9 cellular contexts compared by ENCODE assay signal in genomic region chr3:126971891-126972351, GRCh38. TPM values are rescaled to one million over a fixed set of nuclear protein-coding genes. Genes with fewer than 3 reads are reported as not detected.
A peak's percentile ranks its signal among the peaks of the same experiment; 100 is the strongest.
DNase-seq lines count a peak whose midpoint lies in the region; ATAC-seq, FAIRE-seq and TF ChIP-seq lines count a peak whose summit lies in the region.
"Had no signal": no experiment of that assay in that cellular context is flagged by ENCODE, and none has a peak within 500 bp of the region (broad histone marks: within the 10 kb centered on the region; RNA-seq: fewer than 3 reads in every experiment).

No MANE protein-coding gene starts in this region.

- H3K4me3 ChIP-seq in HepG2 (replicated peaks in 1 of 3; ENCODE audit: insufficient read depth in 1 of 3, low read depth in 2 of 3, low read length in 3 of 3) (peak overlapping the region in 1 of 3 experiments; percentile 33; a peak in 1 of 6 replicates), stomach (no peak overlapping the region)

- FAIRE-seq in HepG2 (lab: Jason Lieb, UNC): no peak

- H3K27me3 ChIP-seq in HepG2 (ENCODE audit: control insufficient read depth in 1 of 2, insufficient read depth in 2 of 2, low read length in 2 of 2) (peaks cover 1 to 6% of the 10 kb centered on the region in 2 experiments; a peak in 3 of 5 replicates), stomach (peaks cover 0 to 21% (median 0%) of the 10 kb centered on the region in 3 donors)

- no peaks in the 10 kb centered on the region for H3K79me2 ChIP-seq in HepG2 (ENCODE audit: insufficient read depth, low read length)

- in situ Hi-C loops in HepG2 (cut with HindIII; ENCODE audit: extremely low pct_ligation_motif_present, low pct_unique_long_range_greater_than_20kb): loop anchor here (10.0 kb wide), 1 partner anchor 297 kb away; no protein-coding TSS in a partner anchor

- ATAC-seq in HG02571 (IDR thresholded peaks at IDR 0.05; ENCODE audit: unreplicated experiment): peak; percentile 71
- ATAC-seq in HepG2: peak; percentile 25; the same call in 2 of the 3 replicates
- ATAC-seq in HG02870 (IDR thresholded peaks at IDR 0.05; ENCODE audit: unreplicated experiment): no peak
- no peak for ATAC-seq in HG03135 (IDR thresholded peaks at IDR 0.05; ENCODE audit: unreplicated experiment)

- no peak overlapping the region; the same call in 1 of the 2 replicates for H3K4me2 ChIP-seq in HepG2 (ENCODE audit: low read depth, low read length)

- intact Hi-C loops in HepG2 (cut with micrococcal nuclease; ENCODE audit: unreplicated experiment): no loop called here
- intact Hi-C loops in stomach (cut with DNase I; ENCODE audit: low total_unique reads): no loop called here

- no peak overlapping the region for H2AFZ ChIP-seq in HepG2 (ENCODE audit: low read length)

- no peak for TF ChIP-seq RAD21 in HepG2 (CRISPR knock-in tag; IDR thresholded peaks at IDR 0.05)

- H3K9ac ChIP-seq in HepG2 (ENCODE audit: insufficient read depth, low read depth, low read length): no peak overlapping the region

- peaks cover 7% of the 10 kb centered on the region for H3K9me3 ChIP-seq in HepG2 (ENCODE audit: low read length)
- H3K9me3 ChIP-seq in stomach: peaks cover 9 to 18% (median 13%) of the 10 kb centered on the region in 4 donors

- no peak for TF ChIP-seq POLR2A in HepG2 (IDR thresholded peaks at IDR 0.05; ENCODE audit: insufficient read depth in 1 of 2, low read depth in 2 of 2, low read length in 2 of 2)
- TF ChIP-seq POLR2A in stomach (IDR thresholded peaks at IDR 0.05): no peak

- POLR2A ChIA-PET in HepG2 (lab: Yijun Ruan, JAX): no interaction called here

- no peak for TF ChIP-seq EP300 in HepG2 (IDR thresholded peaks at IDR 0.05; ENCODE audit: low read depth in 2 of 2, low read length in 2 of 2)
- no peak for TF ChIP-seq EP300 in HepG2 (CRISPR knock-in tag; IDR thresholded peaks at IDR 0.05; ENCODE audit: borderline replicate concordance)
- no peak for TF ChIP-seq EP300 in stomach (IDR thresholded peaks at IDR 0.05)

- no TSS peak for BruUV-seq in HepG2 (replicated peaks; lab: Mats Ljungman, UMichigan)

- DNase-seq in ecto neural progenitor cell (ENCODE audit: low spot score) (peak; percentile 67), HepG2 (ENCODE audit: low spot score) (no peak), stomach (peak; percentile 38), DMS79 treated with DMSO at 0.1 percent for 48 hours (lab: John Stamatoyannopoulos, UW) (no peak), NCI-H2171 treated with DMSO at 0.1 percent for 48 hours (lab: John Stamatoyannopoulos, UW) (no peak)
- DNase-seq: NCI-H446 had no signal

- peaks cover 12% of the 10 kb centered on the region; the same call in 1 of the 2 replicates for H3K4me1 ChIP-seq in HepG2 (ENCODE audit: insufficient read depth, low read length)
- H3K4me1 ChIP-seq in stomach: no peaks in the 10 kb centered on the region

- WGBS in HepG2 (ENCODE audit: low lambda C conversion rate): 25% methylated on average over 6 of the region's 13 CpGs
- WGBS in stomach, 5 donors: 34 to 53% (median 42%) methylated on average over 13 of the region's 13 CpGs

- no peak overlapping the region for H3K27ac ChIP-seq in HepG2 (ENCODE audit: extremely low read length, insufficient read depth, low read length)
- peak overlapping the region in 2 of 5 donors; percentile 39 to 42 for H3K27ac ChIP-seq in stomach

- CTCF ChIA-PET in HepG2 (lab: Yijun Ruan, JAX; ENCODE audit: low intra/inter-chr PET ratio, low total read pairs): no interaction called here

- H3K36me3 ChIP-seq in HepG2 (replicated peaks in 1 of 2; ENCODE audit: control insufficient read depth in 1 of 2, insufficient read depth in 2 of 2, low read length in 2 of 2) (no peaks in the 10 kb centered on the region), stomach (no peaks in the 10 kb centered on the region)

- TF ChIP-seq CTCF in HepG2 (CRISPR knock-in tag; IDR thresholded peaks at IDR 0.05) (no peak), stomach (IDR thresholded peaks at IDR 0.05) (no peak)

- no peaks in the 10 kb centered on the region for H4K20me1 ChIP-seq in HepG2 (ENCODE audit: insufficient read depth, low read length)

TF ChIP-seq in HepG2, 621 proteins besides CTCF, POLR2A, EP300 and RAD21 (continues in another document):
- 0 out of 2 replicates have a peak, but pooled peaks have one; percentile 45 for TF ChIP-seq HNRNPL (IDR thresholded peaks at IDR 0.05; ENCODE audit: low read depth, low read length)
- no peak for TF ChIP-seq CHD4 (IDR thresholded peaks at IDR 0.05; ENCODE audit: borderline replicate concordance, low read length)
- no peak for TF ChIP-seq STAG1 (CRISPR knock-in tag; IDR thresholded peaks at IDR 0.05)
- TF ChIP-seq ZNF678 (CRISPR knock-in tag; IDR thresholded peaks at IDR 0.05): no peak
- no peak for TF ChIP-seq ATF7-NPFF (CRISPR knock-in tag; IDR thresholded peaks at IDR 0.05; ENCODE audit: low read depth)
- 0 out of 4 replicates have a peak, but pooled peaks of 1 of the 2 experiments have one; percentile 25 for TF ChIP-seq NR2F1 (CRISPR knock-in tag; IDR thresholded peaks at IDR 0.05)
- TF ChIP-seq, protein P1, sequence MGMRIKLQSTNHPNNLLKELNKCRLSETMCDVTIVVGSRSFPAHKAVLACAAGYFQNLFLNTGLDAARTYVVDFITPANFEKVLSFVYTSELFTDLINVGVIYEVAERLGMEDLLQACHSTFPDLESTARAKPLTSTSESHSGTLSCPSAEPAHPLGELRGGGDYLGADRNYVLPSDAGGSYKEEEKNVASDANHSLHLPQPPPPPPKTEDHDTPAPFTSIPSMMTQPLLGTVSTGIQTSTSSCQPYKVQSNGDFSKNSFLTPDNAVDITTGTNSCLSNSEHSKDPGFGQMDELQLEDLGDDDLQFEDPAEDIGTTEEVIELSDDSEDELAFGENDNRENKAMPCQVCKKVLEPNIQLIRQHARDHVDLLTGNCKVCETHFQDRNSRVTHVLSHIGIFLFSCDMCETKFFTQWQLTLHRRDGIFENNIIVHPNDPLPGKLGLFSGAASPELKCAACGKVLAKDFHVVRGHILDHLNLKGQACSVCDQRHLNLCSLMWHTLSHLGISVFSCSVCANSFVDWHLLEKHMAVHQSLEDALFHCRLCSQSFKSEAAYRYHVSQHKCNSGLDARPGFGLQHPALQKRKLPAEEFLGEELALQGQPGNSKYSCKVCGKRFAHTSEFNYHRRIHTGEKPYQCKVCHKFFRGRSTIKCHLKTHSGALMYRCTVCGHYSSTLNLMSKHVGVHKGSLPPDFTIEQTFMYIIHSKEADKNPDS (CRISPR knock-in tag; IDR thresholded peaks at IDR 0.05): no peak
- no peak for TF ChIP-seq GMEB1 (CRISPR knock-in tag; IDR thresholded peaks at IDR 0.05; ENCODE audit: borderline replicate concordance)
- peak; percentile 24; the same call in 1 of the 2 replicates for TF ChIP-seq PATZ1 (CRISPR knock-in tag; IDR thresholded peaks at IDR 0.05)

RNA-seq across cellular contexts. Expression of gene PLXNA1, which starts 11.0 kb away (rescaled TPM):
- total RNA-seq in HepG2 (2016; rRNA removed; fragmentation: Illumina TruSeq; extraction: Trizol) (8.5 and 16.6 TPM in 2 replicates), stomach (10 to 100 TPM; 12.1 to 54.7 (median 16.9) TPM)
- 1.1 TPM in 2 replicates for total RNA-seq in HepG2 (2016; cell fraction: cytosol; rRNA removed; fragmentation: Illumina TruSeq; extraction: Trizol; ENCODE audit: low read depth)
- 7.0 and 17.7 TPM in 2 replicates for total RNA-seq in HepG2 (2016; cell fraction: insoluble cytoplasmic fraction; rRNA removed; fragmentation: Illumina TruSeq; extraction: Trizol)
- total RNA-seq in HepG2 (2016; cell fraction: membrane; rRNA removed; fragmentation: Illumina TruSeq; extraction: Trizol): 4.5 and 5.2 TPM in 2 replicates
- 21.4 and 25.4 TPM in 2 replicates for total RNA-seq in HepG2 (2016; cell fraction: nucleus; rRNA removed; fragmentation: Illumina TruSeq; extraction: Trizol)
- polyA plus RNA-seq in HepG2 (2011; rRNA removed) (18.2 and 29.9 TPM in 2 replicates), stomach (1 to 10 TPM in 2 of 3 donors, under 1 TPM in 1; 0.92 to 7.0 (median 3.4) TPM)
- 11.5 and 17.1 TPM in 2 replicates for polyA plus RNA-seq in HepG2 (2011; cell fraction: cytosol; rRNA removed)
- 87.4 and 104 TPM in 2 replicates for polyA plus RNA-seq in HepG2 (2011; cell fraction: nucleus; rRNA removed)
- 12.1 and 17.5 TPM in 2 replicates for polyA plus RNA-seq in HepG2 (2012)
- 0.60 and 0.61 TPM in 2 replicates for polyA plus RNA-seq in HepG2 (2016; cell fraction: cytosol; fragmentation: Illumina TruSeq; extraction: Trizol; ENCODE audit: low read depth)
- 4.2 and 7.1 TPM in 2 replicates for polyA plus RNA-seq in HepG2 (2016; cell fraction: insoluble cytoplasmic fraction; fragmentation: Illumina TruSeq; extraction: Trizol; ENCODE audit: low read depth)
- 1.3 and 3.0 TPM in 2 replicates for polyA plus RNA-seq in HepG2 (2016; cell fraction: membrane; fragmentation: Illumina TruSeq; extraction: Trizol; ENCODE audit: low read depth)
- 40.0 and 50.7 TPM in 2 replicates for polyA plus RNA-seq in HepG2 (2016; cell fraction: nucleus; fragmentation: Illumina TruSeq; extraction: Trizol; ENCODE audit: insufficient read depth, low read depth)
- polyA minus RNA-seq in HepG2 (2011; rRNA and poly(A)+ RNA removed; ENCODE audit: low replicate concordance): 45.3 and 67.9 TPM in 2 replicates
- 16.4 and 17.6 TPM in 2 replicates for polyA minus RNA-seq in HepG2 (2011; cell fraction: cytosol; rRNA and poly(A)+ RNA removed)
- polyA minus RNA-seq in HepG2 (2011; cell fraction: nucleus; rRNA and poly(A)+ RNA removed): 24.8 and 26.2 TPM in 2 replicates

Comparison
In these comparisons a context has a peak if more than half of its experiments do, and no peak if none do; other contexts are left out.
1. ATAC-seq: peak in HG02571 (single experiment) and HepG2 (single experiment); none in HG02870 (single experiment) and HG03135 (single experiment).
2. DNase-seq: peak in ecto neural progenitor cell (single experiment) and stomach (single experiment); none in HepG2 (single experiment), DMS79 treated with DMSO at 0.1 percent for 48 hours (single experiment) and NCI-H2171 treated with DMSO at 0.1 percent for 48 hours (single experiment).